Comparison of ENCODE assay signal across 1 cellular context in genomic region chr3:196942226-196942914, GRCh38.
TF ChIP-seq lines count a peak whose summit lies in the region.

TSS of gene NCBP2 (minus strand) at chr3:196942528. CDS start at chr3:196942503, 25 bp downstream.

TF ChIP-seq in GM12878, 131 proteins besides CTCF, POLR2A, EP300 and RAD21 (continued from another document):
- TF ChIP-seq SPI1 (IDR thresholded peaks at IDR 0.05; ENCODE audit: borderline replicate concordance, insufficient read depth, low read depth, low read length) (peak; percentile 29), PAX5 (IDR thresholded peaks at IDR 0.05; ENCODE audit: borderline replicate concordance, low read depth, low read length) (0 out of 2 replicates have a peak, but pooled peaks have one; percentile 63), ATF7 (IDR thresholded peaks at IDR 0.05; ENCODE audit: low read depth) (peak; percentile 58), SIX5 (IDR thresholded peaks at IDR 0.05; ENCODE audit: low read depth, low read length, severe bottlenecking) (peak; percentile 56), SMARCA5 (IDR thresholded peaks at IDR 0.05) (peak; percentile 82), REST (IDR thresholded peaks at IDR 0.05; ENCODE audit: low read depth, low read length) (0 out of 2 replicates have a peak, but pooled peaks have one; percentile 10)
